ENCODE assay signal across 1 cellular context in genomic region chr2:239313776-239314175, GRCh38.
TF ChIP-seq lines count a peak whose summit lies in the region.

No MANE protein-coding gene starts in this region.

TF ChIP-seq in WTC11, 78 proteins besides CTCF, POLR2A, EP300 and RAD21 (continued from another document):
- TF ChIP-seq AFF4 (CRISPR knock-in tag; IDR thresholded peaks at IDR 0.05; ENCODE audit: borderline replicate concordance) (no peak), PREB (CRISPR knock-in tag; IDR thresholded peaks at IDR 0.05; ENCODE audit: borderline replicate concordance) (no peak), USF2 (CRISPR knock-in tag; IDR thresholded peaks at IDR 0.05) (no peak), ARID4B (CRISPR knock-in tag; IDR thresholded peaks at IDR 0.05; ENCODE audit: borderline replicate concordance) (no peak), ESRRA (CRISPR knock-in tag; IDR thresholded peaks at IDR 0.05; ENCODE audit: borderline replicate concordance) (no peak), CDX4 (CRISPR knock-in tag; IDR thresholded peaks at IDR 0.05; ENCODE audit: borderline replicate concordance) (no peak), NFE2L1 (CRISPR knock-in tag; IDR thresholded peaks at IDR 0.05) (no peak), MLX (CRISPR knock-in tag; IDR thresholded peaks at IDR 0.05) (no peak), FOXP1 (CRISPR knock-in tag; IDR thresholded peaks at IDR 0.05; ENCODE audit: borderline replicate concordance) (no peak)
